ENCODE assay signal across 1 cellular context in the genomic region with DNA sequence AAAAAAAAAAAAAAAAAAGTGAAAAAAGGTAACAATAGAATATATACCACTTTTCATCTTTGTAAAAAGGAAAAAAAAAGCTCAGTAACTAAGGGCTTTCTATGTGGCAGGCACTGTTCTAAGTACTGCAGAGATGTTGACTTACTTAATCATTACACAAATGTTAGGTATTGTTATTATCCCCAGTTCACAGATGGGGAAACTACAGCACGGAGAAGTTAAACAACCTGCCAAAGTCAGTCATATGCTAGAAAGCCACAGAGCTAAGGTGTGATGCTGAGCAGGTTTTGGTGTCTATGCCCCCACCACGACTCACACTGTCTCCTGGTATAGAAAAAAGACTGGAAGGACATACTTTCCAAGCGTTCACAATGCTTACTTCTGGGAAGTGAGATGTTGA.
TF ChIP-seq lines count a peak whose summit lies in the region.

No MANE protein-coding gene starts in this region.

TF ChIP-seq in HepG2, 621 proteins besides CTCF, POLR2A, EP300 and RAD21 (continues in another document):
- TF ChIP-seq, protein P1, sequence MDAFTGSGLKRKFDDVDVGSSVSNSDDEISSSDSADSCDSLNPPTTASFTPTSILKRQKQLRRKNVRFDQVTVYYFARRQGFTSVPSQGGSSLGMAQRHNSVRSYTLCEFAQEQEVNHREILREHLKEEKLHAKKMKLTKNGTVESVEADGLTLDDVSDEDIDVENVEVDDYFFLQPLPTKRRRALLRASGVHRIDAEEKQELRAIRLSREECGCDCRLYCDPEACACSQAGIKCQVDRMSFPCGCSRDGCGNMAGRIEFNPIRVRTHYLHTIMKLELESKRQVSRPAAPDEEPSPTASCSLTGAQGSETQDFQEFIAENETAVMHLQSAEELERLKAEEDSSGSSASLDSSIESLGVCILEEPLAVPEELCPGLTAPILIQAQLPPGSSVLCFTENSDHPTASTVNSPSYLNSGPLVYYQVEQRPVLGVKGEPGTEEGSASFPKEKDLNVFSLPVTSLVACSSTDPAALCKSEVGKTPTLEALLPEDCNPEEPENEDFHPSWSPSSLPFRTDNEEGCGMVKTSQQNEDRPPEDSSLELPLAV (CRISPR knock-in tag; conservative IDR thresholded peaks at IDR 0.05; ENCODE audit: low read depth): no peak
- TF ChIP-seq, protein P2, sequence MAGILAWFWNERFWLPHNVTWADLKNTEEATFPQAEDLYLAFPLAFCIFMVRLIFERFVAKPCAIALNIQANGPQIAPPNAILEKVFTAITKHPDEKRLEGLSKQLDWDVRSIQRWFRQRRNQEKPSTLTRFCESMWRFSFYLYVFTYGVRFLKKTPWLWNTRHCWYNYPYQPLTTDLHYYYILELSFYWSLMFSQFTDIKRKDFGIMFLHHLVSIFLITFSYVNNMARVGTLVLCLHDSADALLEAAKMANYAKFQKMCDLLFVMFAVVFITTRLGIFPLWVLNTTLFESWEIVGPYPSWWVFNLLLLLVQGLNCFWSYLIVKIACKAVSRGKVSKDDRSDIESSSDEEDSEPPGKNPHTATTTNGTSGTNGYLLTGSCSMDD (CRISPR knock-in tag; IDR thresholded peaks at IDR 0.05): no peak
- TF ChIP-seq E2F1 (CRISPR knock-in tag; IDR thresholded peaks at IDR 0.05): no peak
- TF ChIP-seq AHDC1 (CRISPR knock-in tag; IDR thresholded peaks at IDR 0.05; ENCODE audit: borderline replicate concordance): no peak
- no peak for TF ChIP-seq ZSCAN9 (CRISPR knock-in tag; IDR thresholded peaks at IDR 0.05; ENCODE audit: borderline replicate concordance)
- TF ChIP-seq HIC2 (CRISPR knock-in tag; IDR thresholded peaks at IDR 0.05; ENCODE audit: low read depth): no peak
- TF ChIP-seq, protein P3, sequence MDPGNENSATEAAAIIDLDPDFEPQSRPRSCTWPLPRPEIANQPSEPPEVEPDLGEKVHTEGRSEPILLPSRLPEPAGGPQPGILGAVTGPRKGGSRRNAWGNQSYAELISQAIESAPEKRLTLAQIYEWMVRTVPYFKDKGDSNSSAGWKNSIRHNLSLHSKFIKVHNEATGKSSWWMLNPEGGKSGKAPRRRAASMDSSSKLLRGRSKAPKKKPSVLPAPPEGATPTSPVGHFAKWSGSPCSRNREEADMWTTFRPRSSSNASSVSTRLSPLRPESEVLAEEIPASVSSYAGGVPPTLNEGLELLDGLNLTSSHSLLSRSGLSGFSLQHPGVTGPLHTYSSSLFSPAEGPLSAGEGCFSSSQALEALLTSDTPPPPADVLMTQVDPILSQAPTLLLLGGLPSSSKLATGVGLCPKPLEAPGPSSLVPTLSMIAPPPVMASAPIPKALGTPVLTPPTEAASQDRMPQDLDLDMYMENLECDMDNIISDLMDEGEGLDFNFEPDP (CRISPR knock-in tag; conservative IDR thresholded peaks at IDR 0.05): no peak
- TF ChIP-seq HCFC1 (IDR thresholded peaks at IDR 0.05; ENCODE audit: low read depth, low read length): no peak
- TF ChIP-seq ZNF362 (CRISPR knock-in tag; IDR thresholded peaks at IDR 0.05; ENCODE audit: borderline replicate concordance): 0 out of 2 replicates have a peak, but pooled peaks have one; percentile 19
- no peak for TF ChIP-seq PRDM4 (CRISPR knock-in tag; IDR thresholded peaks at IDR 0.05; ENCODE audit: borderline replicate concordance)
- no peak for TF ChIP-seq ZZZ3 (CRISPR knock-in tag; IDR thresholded peaks at IDR 0.05; ENCODE audit: borderline replicate concordance)
- peak; percentile 22; the same call in 1 of the 2 replicates for TF ChIP-seq FOXA3 (CRISPR knock-in tag; IDR thresholded peaks at IDR 0.05)
- no peak for TF ChIP-seq ZC3H4 (CRISPR knock-in tag; IDR thresholded peaks at IDR 0.05; ENCODE audit: borderline replicate concordance)
- TF ChIP-seq SOX13 (IDR thresholded peaks at IDR 0.05): no peak
- TF ChIP-seq SOX13 (CRISPR knock-in tag; conservative IDR thresholded peaks at IDR 0.05 in 1 of 2, IDR thresholded peaks at IDR 0.05 in 1 of 2): peak in 1 of 2 experiments; percentile 74; a peak in 2 of 4 replicates
- no peak for TF ChIP-seq ATF1 (CRISPR knock-in tag; IDR thresholded peaks at IDR 0.05)
- TF ChIP-seq SOX6 (IDR thresholded peaks at IDR 0.05): no peak
- TF ChIP-seq SOX6 (CRISPR knock-in tag; IDR thresholded peaks at IDR 0.05): peak; percentile 36; the same call in 1 of the 2 replicates
- TF ChIP-seq HMG20B (CRISPR knock-in tag; conservative IDR thresholded peaks at IDR 0.05): no peak
- 0 out of 2 replicates have a peak, but pooled peaks have one; percentile 22 for TF ChIP-seq ARID3A (IDR thresholded peaks at IDR 0.05; ENCODE audit: low read depth, low read length)
- no peak for TF ChIP-seq MIER3 (CRISPR knock-in tag; IDR thresholded peaks at IDR 0.05; ENCODE audit: borderline replicate concordance)
- no peak for TF ChIP-seq ARNTL (CRISPR knock-in tag; IDR thresholded peaks at IDR 0.05)
- TF ChIP-seq HNRNPH1 (optimal IDR thresholded peaks at IDR 0.05; ENCODE audit: low read depth, low read length): no peak
- TF ChIP-seq MAZ (IDR thresholded peaks at IDR 0.05; ENCODE audit: borderline replicate concordance, low read depth, low read length): no peak
- no peak for TF ChIP-seq MAZ (CRISPR knock-in tag; IDR thresholded peaks at IDR 0.05; ENCODE audit: low read depth)
- TF ChIP-seq ZNF629 (CRISPR knock-in tag; conservative IDR thresholded peaks at IDR 0.05): peak; percentile 87
- no peak for TF ChIP-seq ZNF775 (CRISPR knock-in tag; IDR thresholded peaks at IDR 0.05; ENCODE audit: borderline replicate concordance)
- no peak for TF ChIP-seq ZNF34 (CRISPR knock-in tag; IDR thresholded peaks at IDR 0.05; ENCODE audit: borderline replicate concordance)
- no peak for TF ChIP-seq ZSCAN29 (CRISPR knock-in tag; conservative IDR thresholded peaks at IDR 0.05)
- TF ChIP-seq RFX1 (IDR thresholded peaks at IDR 0.05): no peak
- TF ChIP-seq ZNF780A (CRISPR knock-in tag; IDR thresholded peaks at IDR 0.05): no peak
- no peak for TF ChIP-seq FOSL1 (CRISPR knock-in tag; IDR thresholded peaks at IDR 0.05; ENCODE audit: borderline replicate concordance)
- peak; percentile 68; the same call in 1 of the 2 replicates for TF ChIP-seq ZNF3 (CRISPR knock-in tag; IDR thresholded peaks at IDR 0.05)
- no peak for TF ChIP-seq ZNF547 (CRISPR knock-in tag; IDR thresholded peaks at IDR 0.05)
- TF ChIP-seq, protein P4, sequence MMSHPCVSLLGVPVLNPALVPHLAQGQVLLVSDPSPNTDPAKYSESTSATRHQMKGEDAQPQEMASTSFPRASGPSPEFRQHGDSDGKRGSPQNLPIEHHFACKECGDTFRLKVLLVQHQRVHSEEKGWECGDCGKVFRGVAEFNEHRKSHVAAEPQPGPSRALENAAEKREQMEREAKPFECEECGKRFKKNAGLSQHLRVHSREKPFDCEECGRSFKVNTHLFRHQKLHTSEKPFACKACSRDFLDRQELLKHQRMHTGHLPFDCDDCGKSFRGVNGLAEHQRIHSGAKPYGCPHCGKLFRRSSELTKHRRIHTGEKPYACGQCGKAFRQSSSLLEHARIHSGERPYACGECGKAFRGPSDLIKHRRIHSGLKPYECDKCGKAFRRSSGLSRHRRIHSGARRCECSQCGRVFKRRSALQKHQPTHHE (CRISPR knock-in tag; IDR thresholded peaks at IDR 0.05; ENCODE audit: borderline replicate concordance): no peak
- no peak for TF ChIP-seq NAIF1 (CRISPR knock-in tag; IDR thresholded peaks at IDR 0.05; ENCODE audit: borderline replicate concordance)
- 0 out of 2 replicates have a peak, but pooled peaks have one; percentile 25 for TF ChIP-seq MIXL1 (CRISPR knock-in tag; IDR thresholded peaks at IDR 0.05)
- no peak for TF ChIP-seq FOXM1 (CRISPR knock-in tag; IDR thresholded peaks at IDR 0.05)
- no peak for TF ChIP-seq PHB2 (IDR thresholded peaks at IDR 0.05; ENCODE audit: partially characterized antibody)
- no peak for TF ChIP-seq STAG1 (CRISPR knock-in tag; IDR thresholded peaks at IDR 0.05)
- peak; percentile 34; the same call in 1 of the 2 replicates for TF ChIP-seq SOX5 (CRISPR knock-in tag; IDR thresholded peaks at IDR 0.05; ENCODE audit: borderline replicate concordance)
